ENCODE assay signal across 1 cellular context in the genomic region with DNA sequence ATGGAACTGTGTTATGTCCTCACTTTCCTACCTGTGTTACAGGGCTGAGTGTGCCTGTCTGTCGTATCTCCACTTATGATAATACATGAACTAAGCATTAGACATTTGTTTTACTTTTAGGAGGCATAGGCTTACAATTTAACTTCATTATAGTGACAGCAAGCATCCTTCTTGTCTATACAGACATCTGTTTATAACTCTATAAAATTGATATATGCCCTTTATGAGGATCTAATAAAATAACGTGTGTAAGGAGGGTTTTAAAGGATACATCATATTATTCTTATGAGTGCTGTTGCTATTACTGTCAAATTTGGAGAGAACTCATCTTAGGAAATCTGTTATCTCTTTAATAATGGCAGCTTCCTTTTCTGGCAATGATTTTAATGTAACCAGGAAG.
TF ChIP-seq lines count a peak whose summit lies in the region.

No MANE protein-coding gene starts in this region.

TF ChIP-seq in SK-N-SH, 30 proteins besides CTCF, POLR2A, EP300 and RAD21 (continued from another document):
- TF ChIP-seq, protein P1, sequence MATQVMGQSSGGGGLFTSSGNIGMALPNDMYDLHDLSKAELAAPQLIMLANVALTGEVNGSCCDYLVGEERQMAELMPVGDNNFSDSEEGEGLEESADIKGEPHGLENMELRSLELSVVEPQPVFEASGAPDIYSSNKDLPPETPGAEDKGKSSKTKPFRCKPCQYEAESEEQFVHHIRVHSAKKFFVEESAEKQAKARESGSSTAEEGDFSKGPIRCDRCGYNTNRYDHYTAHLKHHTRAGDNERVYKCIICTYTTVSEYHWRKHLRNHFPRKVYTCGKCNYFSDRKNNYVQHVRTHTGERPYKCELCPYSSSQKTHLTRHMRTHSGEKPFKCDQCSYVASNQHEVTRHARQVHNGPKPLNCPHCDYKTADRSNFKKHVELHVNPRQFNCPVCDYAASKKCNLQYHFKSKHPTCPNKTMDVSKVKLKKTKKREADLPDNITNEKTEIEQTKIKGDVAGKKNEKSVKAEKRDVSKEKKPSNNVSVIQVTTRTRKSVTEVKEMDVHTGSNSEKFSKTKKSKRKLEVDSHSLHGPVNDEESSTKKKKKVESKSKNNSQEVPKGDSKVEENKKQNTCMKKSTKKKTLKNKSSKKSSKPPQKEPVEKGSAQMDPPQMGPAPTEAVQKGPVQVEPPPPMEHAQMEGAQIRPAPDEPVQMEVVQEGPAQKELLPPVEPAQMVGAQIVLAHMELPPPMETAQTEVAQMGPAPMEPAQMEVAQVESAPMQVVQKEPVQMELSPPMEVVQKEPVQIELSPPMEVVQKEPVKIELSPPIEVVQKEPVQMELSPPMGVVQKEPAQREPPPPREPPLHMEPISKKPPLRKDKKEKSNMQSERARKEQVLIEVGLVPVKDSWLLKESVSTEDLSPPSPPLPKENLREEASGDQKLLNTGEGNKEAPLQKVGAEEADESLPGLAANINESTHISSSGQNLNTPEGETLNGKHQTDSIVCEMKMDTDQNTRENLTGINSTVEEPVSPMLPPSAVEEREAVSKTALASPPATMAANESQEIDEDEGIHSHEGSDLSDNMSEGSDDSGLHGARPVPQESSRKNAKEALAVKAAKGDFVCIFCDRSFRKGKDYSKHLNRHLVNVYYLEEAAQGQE (IDR thresholded peaks at IDR 0.05; ENCODE audit: low read depth, low read length), result no peak
